Comparison of ENCODE assay signal across 1 cellular context in the genomic region with DNA sequence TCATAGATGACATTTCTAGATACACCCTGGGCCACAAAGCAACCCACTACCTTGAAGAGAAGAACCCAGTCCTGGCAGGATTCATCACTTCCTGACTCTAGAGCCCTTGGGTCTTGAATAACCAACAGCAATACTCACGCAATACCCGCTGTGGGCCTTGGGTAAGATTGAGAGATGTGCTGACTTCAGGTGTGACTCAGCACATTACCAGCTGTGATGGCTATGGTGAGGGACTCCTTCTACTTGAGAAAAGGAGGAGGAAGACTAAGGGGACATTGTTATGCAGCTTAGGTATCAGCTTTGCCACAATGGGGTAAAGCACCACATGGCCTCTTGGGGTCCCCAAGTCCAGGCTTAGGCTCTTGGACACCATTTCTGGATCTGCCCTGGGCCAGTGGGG.
TF ChIP-seq lines count a peak whose summit lies in the region.

No MANE protein-coding gene starts in this region.

TF ChIP-seq in A549, 52 proteins besides CTCF, POLR2A, EP300 and RAD21 (continued from another document):
- TF ChIP-seq, protein P1, sequence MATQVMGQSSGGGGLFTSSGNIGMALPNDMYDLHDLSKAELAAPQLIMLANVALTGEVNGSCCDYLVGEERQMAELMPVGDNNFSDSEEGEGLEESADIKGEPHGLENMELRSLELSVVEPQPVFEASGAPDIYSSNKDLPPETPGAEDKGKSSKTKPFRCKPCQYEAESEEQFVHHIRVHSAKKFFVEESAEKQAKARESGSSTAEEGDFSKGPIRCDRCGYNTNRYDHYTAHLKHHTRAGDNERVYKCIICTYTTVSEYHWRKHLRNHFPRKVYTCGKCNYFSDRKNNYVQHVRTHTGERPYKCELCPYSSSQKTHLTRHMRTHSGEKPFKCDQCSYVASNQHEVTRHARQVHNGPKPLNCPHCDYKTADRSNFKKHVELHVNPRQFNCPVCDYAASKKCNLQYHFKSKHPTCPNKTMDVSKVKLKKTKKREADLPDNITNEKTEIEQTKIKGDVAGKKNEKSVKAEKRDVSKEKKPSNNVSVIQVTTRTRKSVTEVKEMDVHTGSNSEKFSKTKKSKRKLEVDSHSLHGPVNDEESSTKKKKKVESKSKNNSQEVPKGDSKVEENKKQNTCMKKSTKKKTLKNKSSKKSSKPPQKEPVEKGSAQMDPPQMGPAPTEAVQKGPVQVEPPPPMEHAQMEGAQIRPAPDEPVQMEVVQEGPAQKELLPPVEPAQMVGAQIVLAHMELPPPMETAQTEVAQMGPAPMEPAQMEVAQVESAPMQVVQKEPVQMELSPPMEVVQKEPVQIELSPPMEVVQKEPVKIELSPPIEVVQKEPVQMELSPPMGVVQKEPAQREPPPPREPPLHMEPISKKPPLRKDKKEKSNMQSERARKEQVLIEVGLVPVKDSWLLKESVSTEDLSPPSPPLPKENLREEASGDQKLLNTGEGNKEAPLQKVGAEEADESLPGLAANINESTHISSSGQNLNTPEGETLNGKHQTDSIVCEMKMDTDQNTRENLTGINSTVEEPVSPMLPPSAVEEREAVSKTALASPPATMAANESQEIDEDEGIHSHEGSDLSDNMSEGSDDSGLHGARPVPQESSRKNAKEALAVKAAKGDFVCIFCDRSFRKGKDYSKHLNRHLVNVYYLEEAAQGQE (IDR thresholded peaks at IDR 0.05): no peak
- TF ChIP-seq MAFK (IDR thresholded peaks at IDR 0.05; ENCODE audit: partially characterized antibody): peak; percentile 88
- no peak for TF ChIP-seq CBX8 (IDR thresholded peaks at IDR 0.05)
- TF ChIP-seq, protein P2, sequence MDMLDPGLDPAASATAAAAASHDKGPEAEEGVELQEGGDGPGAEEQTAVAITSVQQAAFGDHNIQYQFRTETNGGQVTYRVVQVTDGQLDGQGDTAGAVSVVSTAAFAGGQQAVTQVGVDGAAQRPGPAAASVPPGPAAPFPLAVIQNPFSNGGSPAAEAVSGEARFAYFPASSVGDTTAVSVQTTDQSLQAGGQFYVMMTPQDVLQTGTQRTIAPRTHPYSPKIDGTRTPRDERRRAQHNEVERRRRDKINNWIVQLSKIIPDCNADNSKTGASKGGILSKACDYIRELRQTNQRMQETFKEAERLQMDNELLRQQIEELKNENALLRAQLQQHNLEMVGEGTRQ (IDR thresholded peaks at IDR 0.05): no peak
- TF ChIP-seq, protein P3, sequence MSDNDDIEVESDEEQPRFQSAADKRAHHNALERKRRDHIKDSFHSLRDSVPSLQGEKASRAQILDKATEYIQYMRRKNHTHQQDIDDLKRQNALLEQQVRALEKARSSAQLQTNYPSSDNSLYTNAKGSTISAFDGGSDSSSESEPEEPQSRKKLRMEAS (IDR thresholded peaks at IDR 0.05): no peak
- TF ChIP-seq, protein P4, sequence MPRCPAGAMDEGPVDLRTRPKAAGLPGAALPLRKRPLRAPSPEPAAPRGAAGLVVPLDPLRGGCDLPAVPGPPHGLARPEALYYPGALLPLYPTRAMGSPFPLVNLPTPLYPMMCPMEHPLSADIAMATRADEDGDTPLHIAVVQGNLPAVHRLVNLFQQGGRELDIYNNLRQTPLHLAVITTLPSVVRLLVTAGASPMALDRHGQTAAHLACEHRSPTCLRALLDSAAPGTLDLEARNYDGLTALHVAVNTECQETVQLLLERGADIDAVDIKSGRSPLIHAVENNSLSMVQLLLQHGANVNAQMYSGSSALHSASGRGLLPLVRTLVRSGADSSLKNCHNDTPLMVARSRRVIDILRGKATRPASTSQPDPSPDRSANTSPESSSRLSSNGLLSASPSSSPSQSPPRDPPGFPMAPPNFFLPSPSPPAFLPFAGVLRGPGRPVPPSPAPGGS (IDR thresholded peaks at IDR 0.05): no peak
